ENCODE assay signal across 16 cellular contexts in the genomic region with DNA sequence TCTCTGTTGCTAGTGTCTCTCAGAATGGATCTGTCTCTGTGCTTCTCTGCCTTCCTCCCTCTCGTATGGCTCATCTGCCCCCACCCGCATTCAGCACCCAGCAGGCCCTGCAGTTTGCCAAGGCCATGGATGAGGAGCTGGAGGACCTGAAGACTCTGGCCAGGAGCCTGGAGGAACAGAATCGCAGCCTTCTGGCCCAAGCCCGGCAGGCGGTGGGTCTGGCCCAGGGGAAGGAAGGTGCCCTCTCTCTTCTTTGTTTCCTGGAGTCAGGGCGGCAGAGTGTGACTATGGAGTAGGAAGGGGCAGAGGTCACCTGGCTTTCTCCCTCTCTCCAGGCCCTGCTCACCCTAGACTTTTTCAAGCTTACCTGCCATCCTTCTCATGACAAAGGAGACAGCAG. TPM values are rescaled to one million over a fixed set of nuclear protein-coding genes. Genes with fewer than 3 reads are reported as not detected.
DNase-seq lines count a peak whose midpoint lies in the region; ATAC-seq and TF ChIP-seq lines count a peak whose summit lies in the region.
"Had no signal": no experiment of that assay in that cellular context is flagged by ENCODE, and none has a peak within 500 bp of the region (broad histone marks: within the 10 kb centered on the region; RNA-seq: fewer than 3 reads in every experiment).

No MANE protein-coding gene starts in this region.

- H3K4me3 Mint-ChIP-seq in activated naive CD4-positive, alpha-beta T cell treated with anti-CD3 and anti-CD28 coated beads, Interleukin-2, amount 50 U/mL, for 24 hours, result no peak overlapping the region
- H3K4me3 Mint-ChIP-seq in T-cell, result peak overlapping the region in 1 of 3 donors; percentile 60

- no peak for DNase-seq in activated naive CD4-positive, alpha-beta T cell treated with anti-CD3 and anti-CD28 coated beads, Interleukin-2, amount 50 U/mL, for 72 hours (ENCODE audit: low spot score in 2 of 2)
- DNase-seq in T-cell (no peak), iPS-NIHi11 (ENCODE audit: low spot score) (peak; percentile 5), posterior vena cava (ENCODE audit: low spot score) (peak; percentile 51), amygdala (lab: John Stamatoyannopoulos, UW) (no peak), superior temporal gyrus (ENCODE audit: extremely low spot score) (no peak)
- DNase-seq: Caco-2, DMS153, GM23248, KBM-7, NCI-H1092 treated with DMSO at 0.1 percent for 48 hours, NCI-H510A treated with DMSO at 0.1 percent for 48 hours, Right ventricle myocardium superior had no signal

- no peak for ATAC-seq in activated naive CD4-positive, alpha-beta T cell treated with anti-CD3 and anti-CD28 coated beads, Interleukin-2, amount 50 U/mL, for 72 hours
- ATAC-seq in T-cell (replicated peaks in 1 of 4), result no peak
- ATAC-seq in SK-N-SH treated with all-trans-retinoic acid at 6 μM for 48 hours, result no peak

- no peaks in the 10 kb centered on the region for H3K27me3 Mint-ChIP-seq in activated naive CD4-positive, alpha-beta T cell treated with anti-CD3 and anti-CD28 coated beads, Interleukin-2, amount 50 U/mL, for 24 hours
- H3K27me3 Mint-ChIP-seq in T-cell, result no peaks in the 10 kb centered on the region

- H3K36me3 Mint-ChIP-seq in activated naive CD4-positive, alpha-beta T cell treated with anti-CD3 and anti-CD28 coated beads, Interleukin-2, amount 50 U/mL, for 24 hours, result no peaks in the 10 kb centered on the region
- no peaks in the 10 kb centered on the region for H3K36me3 Mint-ChIP-seq in activated naive CD4-positive, alpha-beta T cell treated with anti-CD3 and anti-CD28 coated beads, Interleukin-2, amount 50 U/mL, for 72 hours
- H3K36me3 Mint-ChIP-seq in T-cell, result no peaks in the 10 kb centered on the region

- POLR2A ChIA-PET in T-cell (lab: Charles Lee), result no interaction called here

- H3K27ac Mint-ChIP-seq in activated naive CD4-positive, alpha-beta T cell treated with anti-CD3 and anti-CD28 coated beads, Interleukin-2, amount 50 U/mL, for 24 hours, result peak overlapping the region; percentile 36
- peak overlapping the region in 1 of 2 donors; percentile 32 for H3K27ac Mint-ChIP-seq in activated naive CD4-positive, alpha-beta T cell treated with anti-CD3 and anti-CD28 coated beads, Interleukin-2, amount 50 U/mL, for 72 hours
- peak overlapping the region; percentile 10 to 60 for H3K27ac Mint-ChIP-seq in T-cell

- H3K9me3 Mint-ChIP-seq in activated naive CD4-positive, alpha-beta T cell treated with anti-CD3 and anti-CD28 coated beads, Interleukin-2, amount 50 U/mL, for 24 hours, result no peaks in the 10 kb centered on the region
- no peaks in the 10 kb centered on the region for H3K9me3 Mint-ChIP-seq in activated naive CD4-positive, alpha-beta T cell treated with anti-CD3 and anti-CD28 coated beads, Interleukin-2, amount 50 U/mL, for 72 hours
- no peaks in the 10 kb centered on the region for H3K9me3 Mint-ChIP-seq in T-cell

- CTCF ChIA-PET in T-cell (lab: Charles Lee), result no interaction called here

- peaks cover 22% of the 10 kb centered on the region for H3K4me1 Mint-ChIP-seq in activated naive CD4-positive, alpha-beta T cell treated with anti-CD3 and anti-CD28 coated beads, Interleukin-2, amount 50 U/mL, for 24 hours
- peaks cover 22 to 27% (median 26%) of the 10 kb centered on the region in 3 donors for H3K4me1 Mint-ChIP-seq in T-cell

- intact Hi-C loops in posterior vena cava (cut with DNase I), result no loop called here

TF ChIP-seq in SK-N-SH treated with all-trans-retinoic acid at 6 μM for 48 hours, 23 proteins besides CTCF, POLR2A, EP300 and RAD21:
- no peak for TF ChIP-seq TOX (CRISPR knock-in tag; IDR thresholded peaks at IDR 0.05; ENCODE audit: borderline replicate concordance)
- no peak for TF ChIP-seq ESRRG (CRISPR knock-in tag; IDR thresholded peaks at IDR 0.05)
- TF ChIP-seq ZNF565 (CRISPR knock-in tag; conservative IDR thresholded peaks at IDR 0.05; ENCODE audit: low read depth), result no peak
- TF ChIP-seq, protein P1, sequence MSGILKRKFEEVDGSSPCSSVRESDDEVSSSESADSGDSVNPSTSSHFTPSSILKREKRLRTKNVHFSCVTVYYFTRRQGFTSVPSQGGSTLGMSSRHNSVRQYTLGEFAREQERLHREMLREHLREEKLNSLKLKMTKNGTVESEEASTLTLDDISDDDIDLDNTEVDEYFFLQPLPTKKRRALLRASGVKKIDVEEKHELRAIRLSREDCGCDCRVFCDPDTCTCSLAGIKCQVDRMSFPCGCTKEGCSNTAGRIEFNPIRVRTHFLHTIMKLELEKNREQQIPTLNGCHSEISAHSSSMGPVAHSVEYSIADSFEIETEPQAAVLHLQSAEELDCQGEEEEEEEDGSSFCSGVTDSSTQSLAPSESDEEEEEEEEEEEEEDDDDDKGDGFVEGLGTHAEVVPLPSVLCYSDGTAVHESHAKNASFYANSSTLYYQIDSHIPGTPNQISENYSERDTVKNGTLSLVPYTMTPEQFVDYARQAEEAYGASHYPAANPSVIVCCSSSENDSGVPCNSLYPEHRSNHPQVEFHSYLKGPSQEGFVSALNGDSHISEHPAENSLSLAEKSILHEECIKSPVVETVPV (CRISPR knock-in tag; IDR thresholded peaks at IDR 0.05), result no peak
- TF ChIP-seq ZFP3 (CRISPR knock-in tag; IDR thresholded peaks at IDR 0.05), result no peak
- TF ChIP-seq GLIS3 (CRISPR knock-in tag; IDR thresholded peaks at IDR 0.05), result no peak
- no peak for TF ChIP-seq ZFP30 (CRISPR knock-in tag; IDR thresholded peaks at IDR 0.05)
- no peak for TF ChIP-seq PPARA (CRISPR knock-in tag; IDR thresholded peaks at IDR 0.05; ENCODE audit: borderline replicate concordance)
- TF ChIP-seq, protein P2, sequence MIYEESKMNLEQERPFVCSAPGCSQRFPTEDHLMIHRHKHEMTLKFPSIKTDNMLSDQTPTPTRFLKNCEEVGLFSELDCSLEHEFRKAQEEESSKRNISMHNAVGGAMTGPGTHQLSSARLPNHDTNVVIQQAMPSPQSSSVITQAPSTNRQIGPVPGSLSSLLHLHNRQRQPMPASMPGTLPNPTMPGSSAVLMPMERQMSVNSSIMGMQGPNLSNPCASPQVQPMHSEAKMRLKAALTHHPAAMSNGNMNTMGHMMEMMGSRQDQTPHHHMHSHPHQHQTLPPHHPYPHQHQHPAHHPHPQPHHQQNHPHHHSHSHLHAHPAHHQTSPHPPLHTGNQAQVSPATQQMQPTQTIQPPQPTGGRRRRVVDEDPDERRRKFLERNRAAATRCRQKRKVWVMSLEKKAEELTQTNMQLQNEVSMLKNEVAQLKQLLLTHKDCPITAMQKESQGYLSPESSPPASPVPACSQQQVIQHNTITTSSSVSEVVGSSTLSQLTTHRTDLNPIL (CRISPR knock-in tag; IDR thresholded peaks at IDR 0.05; ENCODE audit: low read depth), result no peak
- TF ChIP-seq ARNTL (CRISPR knock-in tag; IDR thresholded peaks at IDR 0.05; ENCODE audit: borderline replicate concordance, low read depth), result no peak
- TF ChIP-seq ZNF70 (CRISPR knock-in tag; IDR thresholded peaks at IDR 0.05), result no peak
- TF ChIP-seq ZNF8 (CRISPR knock-in tag; IDR thresholded peaks at IDR 0.05), result no peak
- no peak for TF ChIP-seq TCF4 (CRISPR knock-in tag; IDR thresholded peaks at IDR 0.05; ENCODE audit: borderline replicate concordance)
- TF ChIP-seq, protein P3, sequence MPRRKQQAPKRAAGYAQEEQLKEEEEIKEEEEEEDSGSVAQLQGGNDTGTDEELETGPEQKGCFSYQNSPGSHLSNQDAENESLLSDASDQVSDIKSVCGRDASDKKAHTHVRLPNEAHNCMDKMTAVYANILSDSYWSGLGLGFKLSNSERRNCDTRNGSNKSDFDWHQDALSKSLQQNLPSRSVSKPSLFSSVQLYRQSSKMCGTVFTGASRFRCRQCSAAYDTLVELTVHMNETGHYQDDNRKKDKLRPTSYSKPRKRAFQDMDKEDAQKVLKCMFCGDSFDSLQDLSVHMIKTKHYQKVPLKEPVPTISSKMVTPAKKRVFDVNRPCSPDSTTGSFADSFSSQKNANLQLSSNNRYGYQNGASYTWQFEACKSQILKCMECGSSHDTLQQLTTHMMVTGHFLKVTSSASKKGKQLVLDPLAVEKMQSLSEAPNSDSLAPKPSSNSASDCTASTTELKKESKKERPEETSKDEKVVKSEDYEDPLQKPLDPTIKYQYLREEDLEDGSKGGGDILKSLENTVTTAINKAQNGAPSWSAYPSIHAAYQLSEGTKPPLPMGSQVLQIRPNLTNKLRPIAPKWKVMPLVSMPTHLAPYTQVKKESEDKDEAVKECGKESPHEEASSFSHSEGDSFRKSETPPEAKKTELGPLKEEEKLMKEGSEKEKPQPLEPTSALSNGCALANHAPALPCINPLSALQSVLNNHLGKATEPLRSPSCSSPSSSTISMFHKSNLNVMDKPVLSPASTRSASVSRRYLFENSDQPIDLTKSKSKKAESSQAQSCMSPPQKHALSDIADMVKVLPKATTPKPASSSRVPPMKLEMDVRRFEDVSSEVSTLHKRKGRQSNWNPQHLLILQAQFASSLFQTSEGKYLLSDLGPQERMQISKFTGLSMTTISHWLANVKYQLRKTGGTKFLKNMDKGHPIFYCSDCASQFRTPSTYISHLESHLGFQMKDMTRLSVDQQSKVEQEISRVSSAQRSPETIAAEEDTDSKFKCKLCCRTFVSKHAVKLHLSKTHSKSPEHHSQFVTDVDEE (CRISPR knock-in tag; IDR thresholded peaks at IDR 0.05), result no peak
- TF ChIP-seq ZC3H10 (CRISPR knock-in tag; IDR thresholded peaks at IDR 0.05), result no peak

RNA-seq across cellular contexts. Expression of a gene that starts 10.9 kb away (rescaled TPM):
- 1 to 10 TPM in 1 of 2 donors, under 1 TPM in 1; 0.95 to 1.7 TPM for total RNA-seq in activated naive CD4-positive, alpha-beta T cell treated with anti-CD3 and anti-CD28 coated beads, Interleukin-2, amount 50 U/mL, for 72 hours
- total RNA-seq in T-cell (under 1 TPM in 2 of 5 donors, not detected in 3; 0.25 to 0.26 TPM), posterior vena cava (not detected)
- total RNA-seq: A172, GM23248, Right ventricle myocardium superior had no signal

RNA-seq across cellular contexts. Expression of a gene that starts 24.3 kb away (rescaled TPM):
- not detected for total RNA-seq in activated naive CD4-positive, alpha-beta T cell treated with anti-CD3 and anti-CD28 coated beads, Interleukin-2, amount 50 U/mL, for 72 hours
- total RNA-seq in T-cell, result not detected
- total RNA-seq in posterior vena cava, result not detected
- total RNA-seq: A172, Caco-2, GM23248, Right ventricle myocardium superior had no signal

RNA-seq across cellular contexts. Expression of a gene that starts 26.3 kb away (rescaled TPM):
- not detected for total RNA-seq in activated naive CD4-positive, alpha-beta T cell treated with anti-CD3 and anti-CD28 coated beads, Interleukin-2, amount 50 U/mL, for 72 hours
- under 1 TPM in 1 of 5 donors, not detected in 4; 0.16 TPM for total RNA-seq in T-cell
- not detected for total RNA-seq in posterior vena cava
- total RNA-seq: A172, GM23248, Right ventricle myocardium superior had no signal

RNA-seq across cellular contexts. Expression of a gene that starts 35.3 kb away (rescaled TPM):
- not detected for total RNA-seq in activated naive CD4-positive, alpha-beta T cell treated with anti-CD3 and anti-CD28 coated beads, Interleukin-2, amount 50 U/mL, for 72 hours
- not detected for total RNA-seq in T-cell
- total RNA-seq in posterior vena cava, result not detected
- total RNA-seq: Caco-2, GM23248, Right ventricle myocardium superior had no signal

RNA-seq across cellular contexts. Expression of a gene that starts 36.7 kb away (rescaled TPM):
- under 1 TPM in 1 of 2 donors, not detected in 1; 0.32 TPM for total RNA-seq in activated naive CD4-positive, alpha-beta T cell treated with anti-CD3 and anti-CD28 coated beads, Interleukin-2, amount 50 U/mL, for 72 hours
- total RNA-seq in T-cell (under 1 TPM in 3 of 5 donors, not detected in 2; 0.20 to 0.43 (median 0.28) TPM), posterior vena cava (10 to 100 TPM; 31.0 to 32.4 TPM)

Comparison
In these comparisons a context has a peak if more than half of its experiments do, and no peak if none do; other contexts are left out.
1. DNase-seq: peak in iPS-NIHi11 (single experiment) and posterior vena cava (single experiment); none in activated naive CD4-positive, alpha-beta T cell treated with anti-CD3 and anti-CD28 coated beads, Interleukin-2, amount 50 U/mL, for 72 hours (0 of 2), T-cell (0 of 34), amygdala (0 of 56) and superior temporal gyrus (single experiment).